Comparison of ENCODE assay signal across 23 cellular contexts in genomic region chr5:1937590-1937989, GRCh38. TPM values are rescaled to one million over a fixed set of nuclear protein-coding genes. Genes with fewer than 3 reads are reported as not detected.
"Had no signal": no experiment of that assay in that cellular context is flagged by ENCODE, and none has a peak within 500 bp of the region (broad histone marks: within the 10 kb centered on the region; RNA-seq: fewer than 3 reads in every experiment).

No MANE protein-coding gene starts in this region.

- H3K4me2 ChIP-seq: PC-9 had no signal

- H2AFZ ChIP-seq: PC-9 had no signal

- H3K9me3 Mint-ChIP-seq: activated naive CD8-positive, alpha-beta T cell treated with anti-CD3 and anti-CD28 coated beads, Interleukin-2, amount 10 ng/mL, durations not matched to agents 7 days and 5 days; activated T-cell treated with anti-CD3 and anti-CD28 coated beads, Interleukin-2, amount 50 U/mL, for 72 hours; T-helper 1 cell treated with Interleukin-12 subunit alpha and Interleukin-12 subunit beta and Interleukin-4 antibody, amounts not matched to agents 30 μg/mL and 1 μg/mL, for 36 hours had no signal

- H3K4me3 ChIP-seq: breast epithelium, PC-9, SJCRH30 had no signal

- H3K36me3 ChIP-seq: breast epithelium, SJCRH30 had no signal

- H3K4me1 Mint-ChIP-seq: activated naive CD8-positive, alpha-beta T cell treated with anti-CD3 and anti-CD28 coated beads, Interleukin-2, amount 10 ng/mL, durations not matched to agents 7 days and 5 days had no signal

- H3K27ac ChIP-seq: breast epithelium, PC-9, SJCRH30 had no signal

- H3K36me3 Mint-ChIP-seq: activated naive CD8-positive, alpha-beta T cell treated with anti-CD3 and anti-CD28 coated beads, Interleukin-2, amount 10 ng/mL, durations not matched to agents 7 days and 5 days had no signal

- H3K27ac Mint-ChIP-seq: activated CD8-positive, alpha-beta T cell treated with anti-CD3 and anti-CD28 coated beads for 36 hours; activated naive CD8-positive, alpha-beta T cell treated with anti-CD3 and anti-CD28 coated beads, Interleukin-2, amount 10 ng/mL, durations not matched to agents 7 days and 5 days; activated T-cell treated with anti-CD3 and anti-CD28 coated beads, Interleukin-2, amount 50 U/mL, for 72 hours; T-helper 1 cell treated with Interleukin-12 subunit alpha and Interleukin-12 subunit beta and Interleukin-4 antibody, amounts not matched to agents 30 μg/mL and 1 μg/mL, for 36 hours had no signal

- DNase-seq: activated CD4-positive, alpha-beta T cell treated with anti-CD3 and anti-CD28 coated beads for 4 hours; activated CD8-positive, alpha-beta memory T cell treated with anti-CD3 and anti-CD28 coated beads, Interleukin-2, amount 50 U/mL, for 4 hours; activated CD8-positive, alpha-beta T cell treated with anti-CD3 and anti-CD28 coated beads for 36 hours; activated naive CD4-positive, alpha-beta T cell treated with anti-CD3 and anti-CD28 coated beads, Interleukin-2, amount 50 U/mL, for 16 hours; activated naive CD8-positive, alpha-beta T cell treated with anti-CD3 and anti-CD28 coated beads, Interleukin-2, amount 10 ng/mL, durations not matched to agents 7 days and 5 days; activated T-cell treated with anti-CD3 and anti-CD28 coated beads, Interleukin-2, amount 50 U/mL, for 72 hours; aorta; central memory CD4-positive, alpha-beta T cell; Kasumi-1; KBM-7; NCI-H1048; NCI-H146; NCI-H187 treated with DMSO at 0.1 percent for 48 hours; NCI-H2081 treated with DMSO at 0.1 percent for 48 hours; NCI-H345; NCI-H510A; NCI-H526 treated with DMSO at 0.1 percent for 48 hours; PC-9; SJCRH30 had no signal

- H3K27me3 ChIP-seq: breast epithelium, SJCRH30 had no signal

- H3K4me1 ChIP-seq: breast epithelium, SJCRH30 had no signal

- H3K4me3 Mint-ChIP-seq: activated CD8-positive, alpha-beta T cell treated with anti-CD3 and anti-CD28 coated beads for 36 hours; activated naive CD8-positive, alpha-beta T cell treated with anti-CD3 and anti-CD28 coated beads, Interleukin-2, amount 10 ng/mL, durations not matched to agents 7 days and 5 days; activated T-cell treated with anti-CD3 and anti-CD28 coated beads, Interleukin-2, amount 50 U/mL, for 72 hours; T-helper 1 cell treated with Interleukin-12 subunit alpha and Interleukin-12 subunit beta and Interleukin-4 antibody, amounts not matched to agents 30 μg/mL and 1 μg/mL, for 36 hours had no signal

- ATAC-seq: activated CD4-positive, CD25-positive, alpha-beta regulatory T cell treated with anti-CD3 and anti-CD28 coated beads, Interleukin-2, amount 50 U/mL, for 24 hours; activated CD8-positive, alpha-beta T cell treated with anti-CD3 and anti-CD28 coated beads for 36 hours; activated T-cell treated with anti-CD3 and anti-CD28 coated beads, Interleukin-2, amount 50 U/mL, for 72 hours had no signal

- H3K9me3 ChIP-seq: SJCRH30 had no signal

RNA-seq across cellular contexts. Expression of gene IRX4, which starts 54.9 kb away (rescaled TPM):
- total RNA-seq: activated CD8-positive, alpha-beta T cell treated with anti-CD3 and anti-CD28 coated beads for 36 hours; activated naive CD8-positive, alpha-beta T cell treated with anti-CD3 and anti-CD28 coated beads, Interleukin-2, amount 10 ng/mL, durations not matched to agents 7 days and 5 days; activated T-cell treated with anti-CD3 and anti-CD28 coated beads, Interleukin-2, amount 50 U/mL, for 72 hours; aorta; chondrocyte; PC-9; SJCRH30 had no signal
- polyA plus RNA-seq: aorta had no signal
